27 cellular contexts compared by ENCODE assay signal in genomic region chr4:158649111-158649680, GRCh38.
"Had no signal": no experiment of that assay in that cellular context is flagged by ENCODE, and none has a peak within 500 bp of the region (broad histone marks: within the 10 kb centered on the region; RNA-seq: fewer than 3 reads in every experiment).

No MANE protein-coding gene starts in this region.

- H3K27ac Mint-ChIP-seq: activated CD4-positive, alpha-beta T cell treated with anti-CD3 and anti-CD28 coated beads for 36 hours; activated naive CD8-positive, alpha-beta T cell treated with anti-CD3 and anti-CD28 coated beads for 36 hours; effector memory CD8-positive, alpha-beta T cell; mesothelial cell of epicardium; naive thymus-derived CD8-positive, alpha-beta T cell; neural progenitor cell; stimulated activated naive B cell treated with anti-CD40 and anti-IgM and Interleukin-4, amounts not matched to agents 10 μg/mL and 1 μg/mL and 100 μg/mL, for 72 hours; WTC11 had no signal

- DNase-seq: activated CD4-positive, alpha-beta T cell treated with anti-CD3 and anti-CD28 coated beads for 36 hours; activated CD4-positive, alpha-beta T cell treated with anti-CD3 and anti-CD28 coated beads, Interleukin-2, amount 50 U/mL, for 48 hours; activated CD8-positive, alpha-beta memory T cell treated with anti-CD3 and anti-CD28 coated beads, Interleukin-2, amount 50 U/mL, for 48 hours; activated naive CD4-positive, alpha-beta T cell treated with Interleukin-2 at 50 U/mL for 16 hours; activated naive CD8-positive, alpha-beta T cell treated with anti-CD3 and anti-CD28 coated beads for 36 hours; activated T-cell treated with anti-CD3 and anti-CD28 coated beads, Interleukin-2, amount 50 U/mL, for 48 hours; amniotic stem cell; colonic mucosa; dorsolateral prefrontal cortex; effector memory CD8-positive, alpha-beta T cell; foreskin melanocyte; kidney; naive thymus-derived CD8-positive, alpha-beta T cell; stimulated activated CD4-positive, alpha-beta T cell treated with anti-CD3 and anti-CD28 coated beads, Interleukin-15, amount 100 ng/mL, for 24 hours; stimulated activated CD8-positive, alpha-beta memory T cell treated with anti-CD3 and anti-CD28 coated beads, Interleukin-4, amount 100 ng/mL, for 48 hours; stimulated activated naive B cell treated with anti-CD40 and anti-IgM and Interleukin-4, amounts not matched to agents 10 μg/mL and 1 μg/mL and 100 μg/mL, for 72 hours; T1000; upper lobe of right lung had no signal

- H3K4me3 ChIP-seq: breast epithelium, colonic mucosa, dorsolateral prefrontal cortex, esophagus muscularis mucosa, lung, neural progenitor cell, smooth muscle cell, upper lobe of right lung had no signal

- ATAC-seq: activated CD4-positive, alpha-beta T cell treated with anti-CD3 and anti-CD28 coated beads for 36 hours; effector memory CD8-positive, alpha-beta T cell; left lobe of liver; naive thymus-derived CD8-positive, alpha-beta T cell; sciatic nerve; stimulated activated naive B cell treated with anti-CD40 and anti-IgM and Interleukin-4, amounts not matched to agents 10 μg/mL and 1 μg/mL and 100 μg/mL, for 72 hours; upper lobe of right lung; WTC11 had no signal

- H3K27me3 ChIP-seq: breast epithelium, colonic mucosa, dorsolateral prefrontal cortex, esophagus muscularis mucosa, neural progenitor cell, upper lobe of right lung had no signal

- H3K4me3 Mint-ChIP-seq: activated CD4-positive, alpha-beta T cell treated with anti-CD3 and anti-CD28 coated beads for 36 hours; activated naive CD8-positive, alpha-beta T cell treated with anti-CD3 and anti-CD28 coated beads for 36 hours; effector memory CD8-positive, alpha-beta T cell; mesothelial cell of epicardium; naive thymus-derived CD8-positive, alpha-beta T cell; neural progenitor cell; stimulated activated naive B cell treated with anti-CD40 and anti-IgM and Interleukin-4, amounts not matched to agents 10 μg/mL and 1 μg/mL and 100 μg/mL, for 72 hours; WTC11 had no signal

- H3K4me1 ChIP-seq: breast epithelium, colonic mucosa, esophagus muscularis mucosa, upper lobe of right lung had no signal

- H3K27ac ChIP-seq: breast epithelium, colonic mucosa, dorsolateral prefrontal cortex, esophagus muscularis mucosa, neural progenitor cell, upper lobe of right lung had no signal

- H3K36me3 ChIP-seq: breast epithelium, colonic mucosa, esophagus muscularis mucosa, neural progenitor cell, upper lobe of right lung had no signal

- H3K9me3 Mint-ChIP-seq: activated naive CD8-positive, alpha-beta T cell treated with anti-CD3 and anti-CD28 coated beads for 36 hours; effector memory CD8-positive, alpha-beta T cell; naive thymus-derived CD8-positive, alpha-beta T cell; neural progenitor cell; stimulated activated naive B cell treated with anti-CD40 and anti-IgM and Interleukin-4, amounts not matched to agents 10 μg/mL and 1 μg/mL and 100 μg/mL, for 72 hours had no signal

- H3K4me1 Mint-ChIP-seq: mesothelial cell of epicardium, neural progenitor cell had no signal

- H3K9me3 ChIP-seq: breast epithelium, colonic mucosa, esophagus muscularis mucosa, upper lobe of right lung had no signal

- H3K36me3 Mint-ChIP-seq: activated naive CD8-positive, alpha-beta T cell treated with anti-CD3 and anti-CD28 coated beads for 36 hours; mesothelial cell of epicardium; naive thymus-derived CD8-positive, alpha-beta T cell; neural progenitor cell; stimulated activated naive B cell treated with anti-CD40 and anti-IgM and Interleukin-4, amounts not matched to agents 10 μg/mL and 1 μg/mL and 100 μg/mL, for 72 hours; WTC11 had no signal
